Comparison of ENCODE assay signal across 15 cellular contexts in the genomic region with DNA sequence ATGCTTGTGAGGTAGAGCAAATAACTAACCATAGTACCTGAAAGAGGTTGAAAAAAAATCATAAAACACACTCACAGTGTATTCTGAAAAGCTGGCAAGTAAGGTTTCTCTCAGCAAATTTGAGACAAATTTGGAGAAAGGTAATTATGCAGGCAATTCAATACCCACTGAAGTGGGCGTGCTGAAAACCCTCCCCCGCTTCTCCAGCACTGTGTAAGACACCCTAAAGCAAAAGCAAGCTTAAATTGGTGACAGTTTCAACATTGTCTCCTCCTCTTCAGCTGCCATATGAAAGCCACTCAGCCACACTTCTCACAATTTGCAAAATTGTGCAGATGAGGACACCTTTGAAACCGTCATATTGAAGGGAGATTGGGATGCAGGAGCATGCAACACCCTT.
A peak's percentile ranks its signal among the peaks of the same experiment; 100 is the strongest.
DNase-seq lines count a peak whose midpoint lies in the region; ATAC-seq and TF ChIP-seq lines count a peak whose summit lies in the region.
"Had no signal": no experiment of that assay in that cellular context is flagged by ENCODE, and none has a peak within 500 bp of the region (broad histone marks: within the 10 kb centered on the region; RNA-seq: fewer than 3 reads in every experiment).

No MANE protein-coding gene starts in this region.

- no peak overlapping the region for H3K4me3 Mint-ChIP-seq in GM23338
- H3K4me3 Mint-ChIP-seq in stimulated activated naive B cell treated with anti-CD40 and anti-IgM and Interleukin-4, amounts not matched to agents 10 μg/mL and 1 μg/mL and 100 μg/mL, for 72 hours = no peak overlapping the region
- H3K4me3 Mint-ChIP-seq: CD4-positive, CD25-positive, alpha-beta regulatory T cell; CD8-positive, alpha-beta memory T cell; IgD-negative memory B cell had no signal

- H3F3A ChIP-seq in GM23338 (replicated peaks; ENCODE audit: low read depth) (no peaks in the 10 kb centered on the region), Loucy (ENCODE audit: low read depth) (no peaks in the 10 kb centered on the region)

- H3K9me2 ChIP-seq in GM23338 (ENCODE audit: insufficient read depth) (no peaks in the 10 kb centered on the region), Loucy (replicated peaks; ENCODE audit: low read depth, low read length) (no peaks in the 10 kb centered on the region)

- no peaks in the 10 kb centered on the region for H3K9me3 Mint-ChIP-seq in GM23338
- peaks cover 0 to 2% of the 10 kb centered on the region in 2 donors for H3K9me3 Mint-ChIP-seq in stimulated activated naive B cell treated with anti-CD40 and anti-IgM and Interleukin-4, amounts not matched to agents 10 μg/mL and 1 μg/mL and 100 μg/mL, for 72 hours

- H3K27me3 ChIP-seq in GM23338 (ENCODE audit: insufficient read depth) = no peaks in the 10 kb centered on the region
- no peaks in the 10 kb centered on the region for H3K27me3 ChIP-seq in Loucy (ENCODE audit: insufficient read depth, low read length, poor library complexity, severe bottlenecking)
- H3K27me3 ChIP-seq: BE2C had no signal

- no peaks in the 10 kb centered on the region for H3K9me3 ChIP-seq in Loucy (ENCODE audit: insufficient read depth, low read depth, low read length)
- H3K9me3 ChIP-seq: BE2C had no signal

- H3K4me1 ChIP-seq in GM23338 (ENCODE audit: insufficient read depth) = 0 out of 2 replicates have a peak, but pooled peaks cover 9% of the 10 kb centered on the region
- H3K4me1 ChIP-seq in Loucy (ENCODE audit: insufficient read depth, low read length, poor library complexity, severe bottlenecking) = no peaks in the 10 kb centered on the region

- H3K4me2 ChIP-seq in GM23338 (no peak overlapping the region), Loucy (ENCODE audit: low read depth, low read length, poor library complexity, severe bottlenecking) (no peak overlapping the region)

- TF ChIP-seq CTCF in GM23338 (conservative IDR thresholded peaks at IDR 0.05; ENCODE audit: low read depth in 2 of 2) = no peak
- TF ChIP-seq CTCF in Loucy (conservative IDR thresholded peaks at IDR 0.05; ENCODE audit: low read length) = no peak

- H2AFZ ChIP-seq in GM23338 = peak overlapping the region; percentile 26; the same call in 1 of the 2 replicates
- H2AFZ ChIP-seq in Loucy (ENCODE audit: low read length) = 0 out of 2 replicates have a peak overlapping the region, but pooled peaks have one; percentile 2
- H2AFZ ChIP-seq: GM23248 had no signal

- H3K27ac Mint-ChIP-seq in GM23338 = no peak overlapping the region
- no peak overlapping the region for H3K27ac Mint-ChIP-seq in stimulated activated naive B cell treated with anti-CD40 and anti-IgM and Interleukin-4, amounts not matched to agents 10 μg/mL and 1 μg/mL and 100 μg/mL, for 72 hours
- H3K27ac Mint-ChIP-seq: CD4-positive, CD25-positive, alpha-beta regulatory T cell; IgD-negative memory B cell had no signal

- H3K79me2 ChIP-seq in GM23338 (replicated peaks; ENCODE audit: insufficient read depth) = no peaks in the 10 kb centered on the region
- no peaks in the 10 kb centered on the region for H3K79me2 ChIP-seq in Loucy (ENCODE audit: insufficient read depth, low read length)

- H3K36me3 ChIP-seq in GM23338 (ENCODE audit: insufficient read depth) (no peaks in the 10 kb centered on the region), Loucy (ENCODE audit: insufficient read depth, low read length) (no peaks in the 10 kb centered on the region)
- H3K36me3 ChIP-seq: BE2C had no signal

- H3K27ac ChIP-seq in GM23338 (ENCODE audit: low read depth) = no peak overlapping the region
- H3K27ac ChIP-seq in caudate nucleus (ENCODE audit: low read depth, low read length) = no peak overlapping the region
- H3K27ac ChIP-seq: GM23248 had no signal

- no peak for DNase-seq in GM23338 (ENCODE audit: low spot score)
- peak in 40 of 61 donors; percentile 1 to 81 (median 18) for DNase-seq in caudate nucleus (lab: John Stamatoyannopoulos, UW)
- DNase-seq in putamen (ENCODE audit: low spot score) = peak; percentile 78
- no peak for DNase-seq in stimulated activated CD4-positive, alpha-beta T cell treated with anti-CD3 and anti-CD28 coated beads, Interleukin-1b, Interleukin-23, amount 100 ng/mL, for 48 hours
- no peak for DNase-seq in stimulated activated naive B cell treated with anti-CD40 and anti-IgM and Interleukin-4, amounts not matched to agents 10 μg/mL and 1 μg/mL and 100 μg/mL, for 72 hours
- DNase-seq: BE2C; C1 segment of cervical spinal cord; CD4-positive, CD25-positive, alpha-beta regulatory T cell; CD8-positive, alpha-beta memory T cell; COR-L47; GM23248; HCEC 1CT had no signal

- no peaks in the 10 kb centered on the region for H3K27me3 Mint-ChIP-seq in GM23338 (ENCODE audit: insufficient read depth, low read depth, poor library complexity)
- H3K27me3 Mint-ChIP-seq in stimulated activated naive B cell treated with anti-CD40 and anti-IgM and Interleukin-4, amounts not matched to agents 10 μg/mL and 1 μg/mL and 100 μg/mL, for 72 hours = no peaks in the 10 kb centered on the region
- H3K27me3 Mint-ChIP-seq: CD4-positive, CD25-positive, alpha-beta regulatory T cell; CD8-positive, alpha-beta memory T cell; IgD-negative memory B cell had no signal

- H3K4me3 ChIP-seq in GM23338 (no peak overlapping the region), Loucy (ENCODE audit: low read length, poor library complexity, severe bottlenecking) (no peak overlapping the region)
- H3K4me3 ChIP-seq: GM23248 had no signal

- H3K9ac ChIP-seq in Loucy (ENCODE audit: low read depth, low read length, poor library complexity, severe bottlenecking) = no peak overlapping the region
- H3K9ac ChIP-seq: GM23248 had no signal

- no peak for ATAC-seq in GM23338
- ATAC-seq in stimulated activated naive B cell treated with anti-CD40 and anti-IgM and Interleukin-4, amounts not matched to agents 10 μg/mL and 1 μg/mL and 100 μg/mL, for 72 hours (replicated peaks) = no peak
- ATAC-seq: HepG2 had no signal

- H3K36me3 Mint-ChIP-seq in GM23338 (ENCODE audit: low read depth) = no peaks in the 10 kb centered on the region
- H3K36me3 Mint-ChIP-seq in stimulated activated naive B cell treated with anti-CD40 and anti-IgM and Interleukin-4, amounts not matched to agents 10 μg/mL and 1 μg/mL and 100 μg/mL, for 72 hours = no peaks in the 10 kb centered on the region
- H3K36me3 Mint-ChIP-seq: CD4-positive, CD25-positive, alpha-beta regulatory T cell; CD8-positive, alpha-beta memory T cell had no signal

- H4K20me1 ChIP-seq in GM23338 (replicated peaks; ENCODE audit: insufficient read depth) = no peaks in the 10 kb centered on the region
- H4K20me1 ChIP-seq in Loucy (ENCODE audit: insufficient read depth, low read length, poor library complexity, severe bottlenecking) = no peaks in the 10 kb centered on the region

- H3K4me1 Mint-ChIP-seq in GM23338 = peaks cover 18% of the 10 kb centered on the region
- H3K4me1 Mint-ChIP-seq in stimulated activated naive B cell treated with anti-CD40 and anti-IgM and Interleukin-4, amounts not matched to agents 10 μg/mL and 1 μg/mL and 100 μg/mL, for 72 hours = no peaks in the 10 kb centered on the region
- H3K4me1 Mint-ChIP-seq: CD4-positive, CD25-positive, alpha-beta regulatory T cell; CD8-positive, alpha-beta memory T cell; IgD-negative memory B cell had no signal

TF ChIP-seq in GM23338, 12 proteins besides CTCF, POLR2A, EP300 and RAD21 (continues in another document):
- no peak for TF ChIP-seq JUNB (IDR thresholded peaks at IDR 0.05; ENCODE audit: unreplicated experiment)
- TF ChIP-seq CREB1 (CRISPR knock-in tag; IDR thresholded peaks at IDR 0.05; ENCODE audit: low read depth) = no peak
- no peak for TF ChIP-seq REST (IDR thresholded peaks at IDR 0.05; ENCODE audit: unreplicated experiment)
- TF ChIP-seq STAT1 (IDR thresholded peaks at IDR 0.05; ENCODE audit: unreplicated experiment) = no peak

Comparison
In these comparisons a context has a peak if more than half of its experiments do, and no peak if none do; other contexts are left out.
1. DNase-seq: peak in caudate nucleus (40 of 61) and putamen (single experiment); none in GM23338 (single experiment), stimulated activated CD4-positive, alpha-beta T cell treated with anti-CD3 and anti-CD28 coated beads, Interleukin-1b, Interleukin-23, amount 100 ng/mL, for 48 hours (single experiment) and stimulated activated naive B cell treated with anti-CD40 and anti-IgM and Interleukin-4, amounts not matched to agents 10 μg/mL and 1 μg/mL and 100 μg/mL, for 72 hours (single experiment).